1 cellular context compared by ENCODE assay signal in the genomic region with DNA sequence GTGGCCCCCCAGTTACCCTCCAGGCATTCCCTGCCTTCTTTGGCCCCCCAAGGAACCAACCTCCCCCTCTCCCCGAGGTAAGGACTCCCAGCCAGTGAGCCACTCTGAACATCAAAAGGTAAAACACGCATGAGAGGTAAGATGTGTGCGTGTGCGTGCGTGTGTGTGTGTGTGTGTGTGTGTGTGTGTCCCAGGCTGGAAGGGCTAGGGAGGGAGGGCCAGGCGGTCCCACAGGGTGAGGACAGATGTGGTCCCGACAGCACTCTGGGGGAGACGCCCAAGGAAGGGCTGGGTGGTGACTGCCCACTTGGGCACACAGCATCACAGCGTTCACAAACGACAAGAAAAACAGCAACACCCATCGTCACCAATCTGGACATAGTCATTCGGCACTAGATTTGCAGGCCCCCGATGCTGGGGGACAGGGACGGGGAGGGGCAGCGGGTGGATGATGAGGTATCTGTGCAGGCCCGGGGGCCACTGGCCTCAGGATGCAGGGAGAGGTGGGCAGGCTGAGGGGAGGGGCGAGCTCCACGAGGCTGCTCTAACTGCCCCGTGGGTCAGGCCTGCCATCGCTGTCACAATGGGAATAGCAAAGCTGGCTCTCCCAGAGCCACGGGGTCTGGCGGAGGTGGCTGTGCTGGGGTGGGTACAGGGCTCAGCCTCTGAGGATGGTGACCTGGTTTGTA.
TF ChIP-seq lines count a peak whose summit lies in the region.

No MANE protein-coding gene starts in this region.

TF ChIP-seq in GM12878, 131 proteins besides CTCF, POLR2A, EP300 and RAD21:
- TF ChIP-seq POU2F2 (IDR thresholded peaks at IDR 0.05; ENCODE audit: borderline replicate concordance, low read depth, low read length): no peak
